ENCODE assay signal across 21 cellular contexts in the genomic region with DNA sequence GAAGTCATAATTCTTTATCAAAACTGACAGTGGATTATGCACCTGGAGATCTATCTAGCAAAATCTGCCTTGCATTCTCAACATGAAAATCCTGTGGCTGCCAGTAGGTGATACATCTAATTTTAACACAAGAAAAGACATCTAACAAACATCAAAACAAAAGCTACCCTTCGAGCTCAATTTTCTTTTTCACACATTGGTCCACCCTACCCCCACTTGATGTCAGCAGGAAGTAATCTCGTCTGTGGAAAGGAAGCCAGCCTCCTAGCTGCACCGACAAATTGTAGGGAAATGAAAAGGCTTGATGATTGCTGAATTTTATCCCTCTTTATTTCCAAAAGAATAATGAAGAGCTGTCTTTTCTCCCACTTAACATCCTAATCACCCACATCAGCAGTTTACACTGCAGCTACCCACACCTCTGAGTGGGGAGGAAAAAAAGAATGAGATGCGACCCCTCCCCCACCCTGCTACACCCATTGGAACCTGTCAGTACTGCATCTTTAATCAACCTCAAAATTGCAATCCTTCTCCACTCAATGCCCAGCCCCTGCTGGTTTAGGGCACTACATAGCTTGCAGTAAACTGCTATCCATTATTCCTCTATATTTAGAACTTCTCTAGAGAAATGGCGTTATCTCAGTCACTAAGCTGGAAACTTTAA. TPM values are rescaled to one million over a fixed set of nuclear protein-coding genes. Genes with fewer than 3 reads are reported as not detected.
DNase-seq lines count a peak whose midpoint lies in the region; ATAC-seq, FAIRE-seq and TF ChIP-seq lines count a peak whose summit lies in the region.
"Had no signal": no experiment of that assay in that cellular context is flagged by ENCODE, and none has a peak within 500 bp of the region (broad histone marks: within the 10 kb centered on the region; RNA-seq: fewer than 3 reads in every experiment).

No MANE protein-coding gene starts in this region.

- H3K27ac ChIP-seq in BLaER1 = no peak overlapping the region
- H3K27ac ChIP-seq in endodermal cell (ENCODE audit: low read depth, low read length) = no peak overlapping the region
- no peak overlapping the region for H3K27ac ChIP-seq in vagina
- H3K27ac ChIP-seq: adrenal gland had no signal

- 50 to 60% methylated on average over 2 to 5 of the region's 5 CpGs for WGBS in endodermal cell (ENCODE audit: insufficient coverage in 1 of 2, insufficient read length in 1 of 2), 2 experiments

- H3K9me3 ChIP-seq in BLaER1 (0 out of 2 replicates have a peak, but pooled peaks cover 5% of the 10 kb centered on the region), endodermal cell (ENCODE audit: control insufficient read depth, low read length) (peaks cover 4% of the 10 kb centered on the region), vagina (no peaks in the 10 kb centered on the region)
- H3K9me3 ChIP-seq: adrenal gland had no signal

- peak; percentile 32 for DNase-seq in COR-L47 (lab: John Stamatoyannopoulos, UW)
- peak; percentile 84 for DNase-seq in NCI-H2227 (lab: John Stamatoyannopoulos, UW; ENCODE audit: unreplicated experiment)
- DNase-seq in endodermal cell = no peak
- DNase-seq in vagina (ENCODE audit: extremely low spot score in 2 of 2) = no peak
- no peak for DNase-seq in OCI-M2 (lab: John Stamatoyannopoulos, UW; ENCODE audit: unreplicated experiment)
- DNase-seq in GM12892 (ENCODE audit: insufficient read length) = no peak
- DNase-seq: activated CD4-positive, alpha-beta T cell treated with anti-CD3 and anti-CD28 coated beads for 48 hours; adrenal gland; EL; NCI-H1092 treated with DMSO at 0.1 percent for 48 hours; SHP77; small intestine; stimulated activated naive CD4-positive, alpha-beta T cell treated with Interleukin-2 at 50 U/mL for 16 hours; T1000 had no signal

- FAIRE-seq in GM12892 (lab: Jason Lieb, UNC) = no peak
- FAIRE-seq: H54, keratinocyte, small intestine, urothelium cell line had no signal

- H3K4me3 ChIP-seq in BLaER1 (no peak overlapping the region), endodermal cell (ENCODE audit: low read length) (no peak overlapping the region), vagina (no peak overlapping the region)
- H3K4me3 ChIP-seq: adrenal gland had no signal

- TF ChIP-seq POLR2A in vagina (IDR thresholded peaks at IDR 0.05) (no peak), GM12892 (IDR thresholded peaks at IDR 0.05; ENCODE audit: low read depth, low read length) (no peak)

- no peaks in the 10 kb centered on the region for H4K20me1 ChIP-seq in BLaER1

- peaks cover 11% of the 10 kb centered on the region for H3K36me3 Mint-ChIP-seq in endodermal cell (ENCODE audit: low read depth)
- H3K36me3 Mint-ChIP-seq: mesothelial cell of epicardium had no signal

- H3K9ac ChIP-seq in BLaER1 (no peak overlapping the region), endodermal cell (ENCODE audit: extremely low read depth, low read length, poor library complexity, severe bottlenecking) (no peak overlapping the region)

- H3K27me3 ChIP-seq in BLaER1 (no peaks in the 10 kb centered on the region), endodermal cell (ENCODE audit: control insufficient read depth, insufficient read depth, low read length, poor library complexity, severe bottlenecking) (no peaks in the 10 kb centered on the region), vagina (no peaks in the 10 kb centered on the region)
- H3K27me3 ChIP-seq: adrenal gland had no signal

- no peaks in the 10 kb centered on the region for H3K27me3 Mint-ChIP-seq in endodermal cell (ENCODE audit: insufficient read depth)

- intact Hi-C loops in vagina (cut with DNase I) = no loop called here

- TF ChIP-seq CTCF in endodermal cell (conservative IDR thresholded peaks at IDR 0.05) (peak; percentile 64), vagina (IDR thresholded peaks at IDR 0.05) (no peak)

- H3K4me1 Mint-ChIP-seq in endodermal cell = peaks cover 49% of the 10 kb centered on the region
- H3K4me1 Mint-ChIP-seq: B cell had no signal

- H3K27ac Mint-ChIP-seq in endodermal cell = no peak overlapping the region
- H3K27ac Mint-ChIP-seq: B cell, mesothelial cell of epicardium had no signal

- H3K4me3 Mint-ChIP-seq in endodermal cell = no peak overlapping the region
- H3K4me3 Mint-ChIP-seq: B cell, mesothelial cell of epicardium had no signal

- peak overlapping the region; percentile 40 for H3K4me2 ChIP-seq in BLaER1

- H3K36me3 ChIP-seq in BLaER1 = no peaks in the 10 kb centered on the region
- H3K36me3 ChIP-seq in endodermal cell (ENCODE audit: control insufficient read depth, insufficient read depth, low read length) = no peaks in the 10 kb centered on the region
- H3K36me3 ChIP-seq in vagina = no peaks in the 10 kb centered on the region
- H3K36me3 ChIP-seq: adrenal gland had no signal

- H3K9me3 Mint-ChIP-seq in endodermal cell = peaks cover 11% of the 10 kb centered on the region
- H3K9me3 Mint-ChIP-seq: mesothelial cell of epicardium had no signal

- H3K4me1 ChIP-seq in BLaER1 = peaks cover 7% of the 10 kb centered on the region
- peaks cover 26% of the 10 kb centered on the region for H3K4me1 ChIP-seq in endodermal cell (ENCODE audit: control insufficient read depth, insufficient read depth, low read length)
- H3K4me1 ChIP-seq in vagina = no peaks in the 10 kb centered on the region
- H3K4me1 ChIP-seq: adrenal gland had no signal

- ATAC-seq in HG02588 (IDR thresholded peaks at IDR 0.05; ENCODE audit: unreplicated experiment) = no peak

RNA-seq across cellular contexts. Expression of a gene that starts 10.6 kb away (rescaled TPM):
- 10 to 100 TPM; 32.4 to 53.3 TPM for total RNA-seq in endodermal cell
- polyA plus RNA-seq in endodermal cell (2013, experiment 1 of 2) = 21.3 TPM
- polyA plus RNA-seq in endodermal cell (2013, experiment 2 of 2) = 20.9 TPM
- total RNA-seq in vagina = 9.6 TPM
- polyA plus RNA-seq in GM12892 (2012; ENCODE audit: missing spikeins) = not detected
- total RNA-seq: B cell had no signal

RNA-seq across cellular contexts. Expression of a gene that starts 37.6 kb away (rescaled TPM):
- total RNA-seq in endodermal cell = 10 to 100 TPM; 14.0 to 14.1 TPM
- polyA plus RNA-seq in endodermal cell (2013, experiment 1 of 2) = 7.4 TPM
- 7.4 TPM for polyA plus RNA-seq in endodermal cell (2013, experiment 2 of 2)
- total RNA-seq in vagina = 11.0 TPM
- not detected for polyA plus RNA-seq in GM12892 (2012; ENCODE audit: missing spikeins)

Comparison
In these comparisons a context has a peak if more than half of its experiments do, and no peak if none do; other contexts are left out.
1. DNase-seq: peak in COR-L47 (single experiment) and NCI-H2227 (single experiment); none in endodermal cell (single experiment), vagina (0 of 2), OCI-M2 (single experiment) and GM12892 (single experiment).